In genomic region chr1:64900916-64901315, GRCh38 we compare ENCODE assay signal across 25 cellular contexts.
DNase-seq lines count a peak whose midpoint lies in the region; ATAC-seq and TF ChIP-seq lines count a peak whose summit lies in the region.
"Had no signal": no experiment of that assay in that cellular context is flagged by ENCODE, and none has a peak within 500 bp of the region (broad histone marks: within the 10 kb centered on the region; RNA-seq: fewer than 3 reads in every experiment).

No MANE protein-coding gene starts in this region.

- H3K4me1 Mint-ChIP-seq in CD4-positive, CD25-positive, alpha-beta regulatory T cell = peaks cover 48 to 94% (median 82%) of the 10 kb centered on the region in 4 donors
- H3K4me1 Mint-ChIP-seq in endodermal cell = peaks cover 37% of the 10 kb centered on the region
- peaks cover 45 to 100% (median 97%) of the 10 kb centered on the region in 7 donors for H3K4me1 Mint-ChIP-seq in naive thymus-derived CD4-positive, alpha-beta T cell

- H3K4me3 ChIP-seq in CD4-positive, CD25-positive, alpha-beta regulatory T cell (ENCODE audit: low read depth, low read length) = no peak overlapping the region
- no peak overlapping the region for H3K4me3 ChIP-seq in endodermal cell (ENCODE audit: low read length)
- no peak overlapping the region for H3K4me3 ChIP-seq in naive thymus-derived CD4-positive, alpha-beta T cell (ENCODE audit: low read length)
- no peak overlapping the region for H3K4me3 ChIP-seq in left lung
- H3K4me3 ChIP-seq: coronary artery, esophagus squamous epithelium, suprapubic skin had no signal

- peaks cover 77% of the 10 kb centered on the region for H3K4me1 ChIP-seq in CD4-positive, CD25-positive, alpha-beta regulatory T cell (ENCODE audit: control insufficient read depth, insufficient read depth, low read length, poor library complexity, severe bottlenecking)
- peaks cover 5% of the 10 kb centered on the region for H3K4me1 ChIP-seq in endodermal cell (ENCODE audit: control insufficient read depth, insufficient read depth, low read length)
- peaks cover 36 to 69% of the 10 kb centered on the region in 2 donors for H3K4me1 ChIP-seq in naive thymus-derived CD4-positive, alpha-beta T cell (ENCODE audit: control insufficient read depth in 2 of 2, insufficient read depth in 2 of 2, low read length in 2 of 2)
- H3K4me1 ChIP-seq in left lung = peaks cover 12 to 52% of the 10 kb centered on the region in 2 donors

- H3K27ac Mint-ChIP-seq in CD4-positive, CD25-positive, alpha-beta regulatory T cell = no peak overlapping the region
- no peak overlapping the region for H3K27ac Mint-ChIP-seq in endodermal cell
- peak overlapping the region in 4 of 9 donors; percentile 16 to 63 (median 50) for H3K27ac Mint-ChIP-seq in naive thymus-derived CD4-positive, alpha-beta T cell
- H3K27ac Mint-ChIP-seq: activated naive CD4-positive, alpha-beta T cell treated with anti-CD3 and anti-CD28 coated beads for 36 hours; mesothelial cell of epicardium; progenitor cell of endocrine pancreas had no signal

- H3K9ac ChIP-seq in endodermal cell (ENCODE audit: extremely low read depth, low read length, poor library complexity, severe bottlenecking) = no peak overlapping the region

- H3K27ac ChIP-seq in CD4-positive, CD25-positive, alpha-beta regulatory T cell (ENCODE audit: insufficient read depth, low read length, poor library complexity, severe bottlenecking) = no peak overlapping the region
- H3K27ac ChIP-seq in endodermal cell (ENCODE audit: low read depth, low read length) (peak overlapping the region; percentile 58), left lung (no peak overlapping the region)
- H3K27ac ChIP-seq in naive thymus-derived CD4-positive, alpha-beta T cell (ENCODE audit: low read depth, low read length) = no peak overlapping the region
- H3K27ac ChIP-seq: coronary artery, esophagus squamous epithelium, suprapubic skin had no signal

- H3K27me3 ChIP-seq in CD4-positive, CD25-positive, alpha-beta regulatory T cell (ENCODE audit: control insufficient read depth, insufficient read depth, low read length) = no peaks in the 10 kb centered on the region
- H3K27me3 ChIP-seq in endodermal cell (ENCODE audit: control insufficient read depth, insufficient read depth, low read length, poor library complexity, severe bottlenecking) (no peaks in the 10 kb centered on the region), left lung (no peaks in the 10 kb centered on the region)
- no peaks in the 10 kb centered on the region for H3K27me3 ChIP-seq in naive thymus-derived CD4-positive, alpha-beta T cell (ENCODE audit: control insufficient read depth in 2 of 2, insufficient read depth in 2 of 2, low read length in 2 of 2)
- H3K27me3 ChIP-seq: esophagus squamous epithelium, suprapubic skin had no signal

- H3K9me3 ChIP-seq in CD4-positive, CD25-positive, alpha-beta regulatory T cell (ENCODE audit: control insufficient read depth in 2 of 2, low read length in 2 of 2) = no peaks in the 10 kb centered on the region
- H3K9me3 ChIP-seq in endodermal cell (ENCODE audit: control insufficient read depth, low read length) (no peaks in the 10 kb centered on the region), left lung (no peaks in the 10 kb centered on the region)
- H3K9me3 ChIP-seq in naive thymus-derived CD4-positive, alpha-beta T cell (ENCODE audit: control insufficient read depth in 2 of 3, low read length in 3 of 3) = no peaks in the 10 kb centered on the region
- H3K9me3 ChIP-seq: esophagus squamous epithelium, suprapubic skin had no signal

- DNase-seq in CD4-positive, CD25-positive, alpha-beta regulatory T cell = no peak
- DNase-seq in NCI-H226 = peak; percentile 24
- DNase-seq in endodermal cell = no peak
- no peak for DNase-seq in naive thymus-derived CD4-positive, alpha-beta T cell
- DNase-seq in NCI-H187 (lab: John Stamatoyannopoulos, UW) = no peak
- DNase-seq in NOMO-1 (lab: John Stamatoyannopoulos, UW; ENCODE audit: unreplicated experiment in 2 of 2) = no peak
- no peak for DNase-seq in left lung
- DNase-seq: activated CD4-positive, alpha-beta T cell treated with anti-CD3 and anti-CD28 coated beads, Interleukin-2, amount 50 U/mL, for 48 hours; activated naive CD4-positive, alpha-beta T cell treated with anti-CD3 and anti-CD28 coated beads for 36 hours; anterior cingulate cortex; C1 segment of cervical spinal cord; esophagus squamous epithelium; foreskin melanocyte; GOT3; Kasumi-1; NCI-H1436 treated with DMSO at 0.1 percent for 48 hours; NCI-H524; SIG-M5; stimulated activated naive CD4-positive, alpha-beta T cell had no signal

- H3K36me3 Mint-ChIP-seq in CD4-positive, CD25-positive, alpha-beta regulatory T cell = peaks cover 7% of the 10 kb centered on the region
- H3K36me3 Mint-ChIP-seq in endodermal cell (ENCODE audit: low read depth) = no peaks in the 10 kb centered on the region
- H3K36me3 Mint-ChIP-seq in naive thymus-derived CD4-positive, alpha-beta T cell = peaks cover 0 to 12% (median 0%) of the 10 kb centered on the region in 5 donors
- H3K36me3 Mint-ChIP-seq: mesothelial cell of epicardium had no signal

- CTCF ChIA-PET in naive thymus-derived CD4-positive, alpha-beta T cell (lab: Charles Lee) = no interaction called here

- ATAC-seq in CD4-positive, CD25-positive, alpha-beta regulatory T cell (ENCODE audit: low read depth in 2 of 2) = no peak
- ATAC-seq in naive thymus-derived CD4-positive, alpha-beta T cell = no peak
- ATAC-seq in GM21423 (IDR thresholded peaks at IDR 0.05; ENCODE audit: unreplicated experiment) (no peak), left lung (no peak)
- ATAC-seq: HepG2 had no signal

- POLR2A ChIA-PET in naive thymus-derived CD4-positive, alpha-beta T cell (lab: Charles Lee) = no interaction called here

- intact Hi-C loops in naive thymus-derived CD4-positive, alpha-beta T cell (cut with micrococcal nuclease) = loop anchor here in 1 of 2 donors (1.0 to 2.0 kb wide), 2 partner anchors 8 to 14 kb away; no protein-coding TSS in a partner anchor
- intact Hi-C loops in left lung (cut with DNase I) = no loop called here

- peak overlapping the region; percentile 4 to 20 (median 9) for H3K4me3 Mint-ChIP-seq in CD4-positive, CD25-positive, alpha-beta regulatory T cell
- no peak overlapping the region for H3K4me3 Mint-ChIP-seq in endodermal cell
- H3K4me3 Mint-ChIP-seq in naive thymus-derived CD4-positive, alpha-beta T cell = peak overlapping the region in 8 of 10 donors; percentile 5 to 54 (median 32)
- H3K4me3 Mint-ChIP-seq: activated naive CD4-positive, alpha-beta T cell treated with anti-CD3 and anti-CD28 coated beads for 36 hours; mesothelial cell of epicardium had no signal

- TF ChIP-seq CTCF in endodermal cell (conservative IDR thresholded peaks at IDR 0.05) = no peak
- no peak for TF ChIP-seq CTCF in left lung (IDR thresholded peaks at IDR 0.05)

- no peaks in the 10 kb centered on the region for H3K9me3 Mint-ChIP-seq in CD4-positive, CD25-positive, alpha-beta regulatory T cell
- no peaks in the 10 kb centered on the region for H3K9me3 Mint-ChIP-seq in endodermal cell
- peaks cover 0 to 2% (median 0%) of the 10 kb centered on the region in 11 donors for H3K9me3 Mint-ChIP-seq in naive thymus-derived CD4-positive, alpha-beta T cell
- H3K9me3 Mint-ChIP-seq: activated naive CD4-positive, alpha-beta T cell treated with anti-CD3 and anti-CD28 coated beads for 36 hours; mesothelial cell of epicardium had no signal

- peaks cover 5% of the 10 kb centered on the region for H3K36me3 ChIP-seq in CD4-positive, CD25-positive, alpha-beta regulatory T cell (ENCODE audit: control insufficient read depth, insufficient read depth, low read length)
- H3K36me3 ChIP-seq in endodermal cell (ENCODE audit: control insufficient read depth, insufficient read depth, low read length) (no peaks in the 10 kb centered on the region), left lung (no peaks in the 10 kb centered on the region)
- H3K36me3 ChIP-seq in naive thymus-derived CD4-positive, alpha-beta T cell (ENCODE audit: control insufficient read depth in 2 of 3, insufficient read depth in 3 of 3, low read length in 3 of 3) = no peaks in the 10 kb centered on the region
- H3K36me3 ChIP-seq: esophagus squamous epithelium, suprapubic skin had no signal

- no peaks in the 10 kb centered on the region for H3K27me3 Mint-ChIP-seq in CD4-positive, CD25-positive, alpha-beta regulatory T cell
- H3K27me3 Mint-ChIP-seq in endodermal cell (ENCODE audit: insufficient read depth) = no peaks in the 10 kb centered on the region
- H3K27me3 Mint-ChIP-seq in naive thymus-derived CD4-positive, alpha-beta T cell = no peaks in the 10 kb centered on the region
- H3K27me3 Mint-ChIP-seq: progenitor cell of endocrine pancreas had no signal

- WGBS in endodermal cell (ENCODE audit: insufficient coverage in 1 of 2, insufficient read length in 1 of 2), 2 experiments = 88% methylated on average over 1 to 2 of the region's 2 CpGs
